ENCODE assay signal across 8 cellular contexts in the genomic region with DNA sequence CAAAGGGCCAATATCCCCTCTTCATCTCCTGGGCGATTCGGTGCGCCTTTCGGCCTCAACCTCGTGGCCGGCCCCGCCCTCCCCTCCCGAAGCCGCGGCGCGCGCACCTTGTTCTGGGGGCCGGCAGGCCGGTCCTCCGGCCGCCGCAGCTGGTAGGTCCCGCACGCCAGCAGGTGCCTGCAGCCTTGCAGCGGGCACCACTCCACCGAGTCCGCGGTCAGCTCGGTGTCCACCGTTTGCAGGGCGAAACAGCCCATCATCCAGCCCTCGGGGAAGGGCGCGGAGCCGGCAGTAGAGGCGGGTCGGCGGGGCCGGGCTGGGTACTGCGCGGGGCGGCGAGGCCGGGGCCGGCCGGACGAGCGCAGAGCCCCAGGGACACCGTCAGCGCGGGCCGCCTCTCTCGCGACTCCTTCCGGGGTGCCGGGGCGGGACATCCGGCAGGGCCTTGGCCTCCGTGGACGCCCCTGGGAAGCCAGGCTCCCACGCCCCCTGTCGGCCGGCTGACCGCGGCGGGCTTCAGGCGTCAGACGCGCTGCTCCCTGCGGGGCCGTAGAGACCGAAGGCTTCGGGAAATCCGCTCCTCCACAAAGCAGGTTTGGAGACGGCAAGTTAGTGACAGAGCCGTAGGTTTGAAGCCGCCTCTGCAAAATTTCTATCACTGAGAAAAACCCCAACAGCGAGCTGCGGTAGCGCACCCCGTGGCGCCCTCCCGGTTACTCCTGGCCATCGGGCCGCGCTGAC. TPM values are rescaled to one million over a fixed set of nuclear protein-coding genes. Genes with fewer than 3 reads are reported as not detected.
DNase-seq lines count a peak whose midpoint lies in the region; ATAC-seq and TF ChIP-seq lines count a peak whose summit lies in the region.

DPH7 (minus strand) TSS at position 408 of the 741 bp plus-strand sequence; CDS start at position 260, 148 bp downstream.

- H3K27me3 ChIP-seq in kidney epithelial cell (ENCODE audit: control insufficient read depth, insufficient read depth, low read length) = no peaks in the 10 kb centered on the region

- ATAC-seq in GM19023 (IDR thresholded peaks at IDR 0.05; ENCODE audit: unreplicated experiment) (peak; percentile 83), HG03280 (IDR thresholded peaks at IDR 0.05; ENCODE audit: unreplicated experiment) (peak; percentile 92)

- H3K36me3 ChIP-seq in kidney epithelial cell (ENCODE audit: control insufficient read depth, insufficient read depth, low read length) = peaks cover 1% of the 10 kb centered on the region

- H3K4me3 ChIP-seq in kidney epithelial cell (ENCODE audit: low read depth, low read length) = peak within 1 kb of the TSS; percentile 85

- TF ChIP-seq CTCF in kidney epithelial cell (IDR thresholded peaks at IDR 0.05; ENCODE audit: insufficient read depth, low read length, poor library complexity, severe bottlenecking) = peak; percentile 82

- peak; percentile 98 for DNase-seq in AG20443 (ENCODE audit: low spot score)
- DNase-seq in NCI-H345 treated with DMSO at 0.1 percent for 48 hours (lab: John Stamatoyannopoulos, UW; ENCODE audit: unreplicated experiment) = peak; percentile 89
- peak; percentile 98 for DNase-seq in activated CD4-positive, CD25-positive, alpha-beta regulatory T cell treated with anti-CD3 and anti-CD28 coated beads, Interleukin-2, amount 50 U/mL, for 72 hours
- peak; percentile 99 for DNase-seq in cerebellum (ENCODE audit: low spot score)
- DNase-seq in kidney epithelial cell (ENCODE audit: low read depth) = peak; percentile 57
- peak; percentile 85 to 95 for DNase-seq in stimulated activated CD4-positive, alpha-beta T cell treated with anti-CD3 and anti-CD28 coated beads, Interleukin-15, amount 100 ng/mL, for 48 hours (ENCODE audit: low read depth in 2 of 2)

RNA-seq across cellular contexts. Expression of gene DPH7, which starts in this region (rescaled TPM):
- total RNA-seq in cerebellum = 34.2 TPM
- total RNA-seq in kidney epithelial cell = 38.9 and 52.1 TPM in 2 replicates

Comparison
In these comparisons a context has a peak if more than half of its experiments do, and no peak if none do; other contexts are left out.
1. Peak in every context shown above with its lines: DNase-seq, ATAC-seq and H3K4me3 ChIP-seq.